In genomic region chr6:113672691-113673149, GRCh38 we compare ENCODE assay signal across 12 cellular contexts.
DNase-seq lines count a peak whose midpoint lies in the region; ATAC-seq and TF ChIP-seq lines count a peak whose summit lies in the region.
"Had no signal": no experiment of that assay in that cellular context is flagged by ENCODE, and none has a peak within 500 bp of the region (broad histone marks: within the 10 kb centered on the region; RNA-seq: fewer than 3 reads in every experiment).

No MANE protein-coding gene starts in this region.

- H3K27ac Mint-ChIP-seq in endothelial cell (ENCODE audit: unreplicated experiment): no peak overlapping the region
- H3K27ac Mint-ChIP-seq: activated naive CD4-positive, alpha-beta T cell treated with anti-CD3 and anti-CD28 coated beads, Interleukin-2, amount 50 U/mL, for 24 hours had no signal

- TF ChIP-seq CTCF in endothelial cell (IDR thresholded peaks at IDR 0.05; ENCODE audit: unreplicated experiment): no peak

- ATAC-seq in sciatic nerve: peak; percentile 86
- ATAC-seq: GM12878 had no signal

- no peaks in the 10 kb centered on the region for H3K36me3 Mint-ChIP-seq in endothelial cell (ENCODE audit: low read depth, unreplicated experiment)
- H3K36me3 Mint-ChIP-seq: activated naive CD4-positive, alpha-beta T cell treated with anti-CD3 and anti-CD28 coated beads, Interleukin-2, amount 50 U/mL, for 24 hours had no signal

- H3K4me3 Mint-ChIP-seq in endothelial cell (ENCODE audit: unreplicated experiment): no peak overlapping the region
- H3K4me3 Mint-ChIP-seq: activated naive CD4-positive, alpha-beta T cell treated with anti-CD3 and anti-CD28 coated beads, Interleukin-2, amount 50 U/mL, for 24 hours had no signal

- H3K9me3 Mint-ChIP-seq in endothelial cell (ENCODE audit: unreplicated experiment): no peaks in the 10 kb centered on the region
- H3K9me3 Mint-ChIP-seq: activated naive CD4-positive, alpha-beta T cell treated with anti-CD3 and anti-CD28 coated beads, Interleukin-2, amount 50 U/mL, for 24 hours had no signal

- DNase-seq in EH (ENCODE audit: low read depth) (peak; percentile 66), SHP77 (lab: John Stamatoyannopoulos, UW) (peak; percentile 17 to 55), head of caudate nucleus (peak in 25 of 42 donors; percentile 4 to 63 (median 22)), sciatic nerve (ENCODE audit: low spot score) (peak; percentile 72), erythroblast (lab: John Stamatoyannopoulos, UW) (no peak), RPMI8226 (no peak), cerebellar nuclear complex (lab: John Stamatoyannopoulos, UW) (no peak), endothelial cell (ENCODE audit: low spot score) (no peak)
- DNase-seq: NCI-H1694; stimulated activated CD4-positive, alpha-beta T cell treated with anti-CD3 and anti-CD28 coated beads, Interleukin-4, amount 100 ng/mL, for 4 hours had no signal

- no peak for TF ChIP-seq POLR2A in erythroblast (IDR thresholded peaks at IDR 0.05; ENCODE audit: low read length)

- H3K4me1 Mint-ChIP-seq in endothelial cell (ENCODE audit: unreplicated experiment): peaks cover 8% of the 10 kb centered on the region
- H3K4me1 Mint-ChIP-seq: activated naive CD4-positive, alpha-beta T cell treated with anti-CD3 and anti-CD28 coated beads, Interleukin-2, amount 50 U/mL, for 24 hours had no signal

- H3K27me3 Mint-ChIP-seq in endothelial cell (ENCODE audit: unreplicated experiment): peaks cover 1% of the 10 kb centered on the region

- intact Hi-C loops in head of caudate nucleus (cut with DNase I): no loop called here
- intact Hi-C loops in sciatic nerve (cut with DNase I): no loop called here

Comparison
In these comparisons a context has a peak if more than half of its experiments do, and no peak if none do; other contexts are left out.
1. DNase-seq: peak in EH (single experiment), SHP77 (2 of 2), head of caudate nucleus (25 of 42) and sciatic nerve (single experiment); none in erythroblast (0 of 2), RPMI8226 (single experiment), cerebellar nuclear complex (0 of 2) and endothelial cell (single experiment).